Comparison of ENCODE assay signal across 17 cellular contexts in the genomic region with DNA sequence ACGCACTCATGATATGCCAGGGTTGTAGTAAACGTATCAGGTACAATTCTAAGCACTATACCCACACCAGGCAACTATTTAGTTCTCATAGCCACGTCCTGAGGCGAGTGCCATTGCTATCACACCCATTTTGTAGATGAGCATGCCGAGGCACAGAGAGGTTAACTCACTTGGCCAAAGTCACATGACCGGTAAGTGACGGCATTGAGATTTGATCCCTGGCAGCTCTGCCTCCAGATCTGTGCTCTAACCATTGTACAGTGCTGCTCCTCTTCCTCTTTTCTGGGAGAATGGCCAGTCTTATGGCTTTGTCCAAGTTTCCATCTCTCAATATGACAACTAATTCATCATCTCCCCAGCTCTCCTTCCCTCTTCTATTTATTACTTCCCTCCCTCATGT. TPM values are rescaled to one million over a fixed set of nuclear protein-coding genes. Genes with fewer than 3 reads are reported as not detected.
DNase-seq lines count a peak whose midpoint lies in the region; ATAC-seq, FAIRE-seq and TF ChIP-seq lines count a peak whose summit lies in the region.
"Had no signal": no experiment of that assay in that cellular context is flagged by ENCODE, and none has a peak within 500 bp of the region (broad histone marks: within the 10 kb centered on the region; RNA-seq: fewer than 3 reads in every experiment).

No MANE protein-coding gene starts in this region.

- no peak for TF ChIP-seq POLR2A in K562 (conservative IDR thresholded peaks at IDR 0.05)
- no peak for TF ChIP-seq POLR2A in stomach (IDR thresholded peaks at IDR 0.05)
- TF ChIP-seq POLR2A in esophagus squamous epithelium (IDR thresholded peaks at IDR 0.05) = no peak

- H3K27ac Mint-ChIP-seq in activated CD4-positive, alpha-beta T cell treated with anti-CD3 and anti-CD28 coated beads, Interleukin-2, amount 10 ng/mL, durations not matched to agents 24 days and 14 days = peak overlapping the region; percentile 11
- H3K27ac Mint-ChIP-seq: CD8-positive, alpha-beta memory T cell had no signal

- peaks cover 16% of the 10 kb centered on the region for H4K20me1 ChIP-seq in K562 (replicated peaks; ENCODE audit: control insufficient read depth, insufficient read depth, low read length)
- H4K20me1 ChIP-seq: BLaER1 had no signal

- H3K79me2 ChIP-seq in K562 (ENCODE audit: control insufficient read depth, insufficient read depth, low read length) = no peaks in the 10 kb centered on the region

- no peak for TF ChIP-seq RAD21 in K562 (CRISPR knock-in tag; conservative IDR thresholded peaks at IDR 0.05 in 1 of 2, IDR thresholded peaks at IDR 0.05 in 1 of 2)

- H3K4me3 Mint-ChIP-seq in activated CD4-positive, alpha-beta T cell treated with anti-CD3 and anti-CD28 coated beads, Interleukin-2, amount 10 ng/mL, durations not matched to agents 24 days and 14 days = no peak overlapping the region
- H3K4me3 Mint-ChIP-seq: CD8-positive, alpha-beta memory T cell had no signal

- no peaks in the 10 kb centered on the region for H3K9me3 ChIP-seq in K562 (replicated peaks; ENCODE audit: control insufficient read depth, insufficient read depth, low read depth, low read length)
- H3K9me3 ChIP-seq in stomach = no peaks in the 10 kb centered on the region
- H3K9me3 ChIP-seq in esophagus squamous epithelium = no peaks in the 10 kb centered on the region
- H3K9me3 ChIP-seq: BLaER1, Caco-2 had no signal

- H3K27me3 Mint-ChIP-seq in activated CD4-positive, alpha-beta T cell treated with anti-CD3 and anti-CD28 coated beads, Interleukin-2, amount 10 ng/mL, durations not matched to agents 24 days and 14 days = peaks cover 44% of the 10 kb centered on the region

- no peak for DNase-seq in activated CD4-positive, alpha-beta T cell treated with anti-CD3 and anti-CD28 coated beads, Interleukin-2, amount 10 ng/mL, durations not matched to agents 24 days and 14 days
- no peak for DNase-seq in activated CD4-positive, alpha-beta T cell treated with anti-CD3 and anti-CD28 coated beads, Interleukin-2, amount 50 U/mL, for 48 hours
- DNase-seq in K562 (ENCODE audit: extremely low read depth in 1 of 4, low spot score in 3 of 4) = no peak
- peak; percentile 14 for DNase-seq in left lobe of liver (ENCODE audit: low spot score)
- peak; percentile 8 for DNase-seq in stomach
- no peak for DNase-seq in NCI-H2081 treated with DMSO at 0.1 percent for 48 hours (lab: John Stamatoyannopoulos, UW)
- no peak for DNase-seq in esophagus squamous epithelium (lab: John Stamatoyannopoulos, UW)
- DNase-seq: AML-193, Caco-2, DND-41 had no signal

- in situ Hi-C loops in K562 (cut with MboI) = no loop called here

- no peak for TF ChIP-seq EP300 in K562 (IDR thresholded peaks at IDR 0.05; ENCODE audit: low read length)
- TF ChIP-seq EP300 in stomach (IDR thresholded peaks at IDR 0.05) = no peak

- no peak overlapping the region for H3K27ac ChIP-seq in K562 (ENCODE audit: extremely low read depth, low read depth, low read length)
- no peak overlapping the region for H3K27ac ChIP-seq in stomach
- no peak overlapping the region for H3K27ac ChIP-seq in esophagus squamous epithelium
- H3K27ac ChIP-seq: 22Rv1, BLaER1, HL-60 had no signal

- H3K36me3 ChIP-seq in K562 (ENCODE audit: control insufficient read depth, insufficient read depth, low read length) (no peaks in the 10 kb centered on the region), stomach (no peaks in the 10 kb centered on the region), esophagus squamous epithelium (no peaks in the 10 kb centered on the region)
- H3K36me3 ChIP-seq: BLaER1 had no signal

- H3K4me1 ChIP-seq in K562 (replicated peaks in 1 of 2; ENCODE audit: control insufficient read depth in 2 of 2, insufficient read depth in 2 of 2, low read length in 2 of 2) (0 out of 5 replicates have a peak, but pooled peaks cover 0 to 4% of the 10 kb centered on the region in 2 experiments), stomach (no peaks in the 10 kb centered on the region), esophagus squamous epithelium (no peaks in the 10 kb centered on the region)
- H3K4me1 ChIP-seq: Caco-2 had no signal

- H3K9me1 ChIP-seq in K562 (ENCODE audit: control insufficient read depth, insufficient read depth, low read length) = no peaks in the 10 kb centered on the region

- no peaks in the 10 kb centered on the region for H3K36me3 Mint-ChIP-seq in activated CD4-positive, alpha-beta T cell treated with anti-CD3 and anti-CD28 coated beads, Interleukin-2, amount 10 ng/mL, durations not matched to agents 24 days and 14 days (ENCODE audit: low read depth)

- FAIRE-seq in K562 (lab: Jason Lieb, UNC) = no peak
- FAIRE-seq: GM12892, H54 had no signal

- 0% methylated on average over 7 of the region's 7 CpGs for WGBS in K562 (ENCODE audit: insufficient coverage, low coverage, missing lambda C conversion rate)
- 70 to 80% (median 76%) methylated on average over 7 of the region's 7 CpGs for WGBS in stomach, 5 donors
- 72 to 84% methylated on average over 6 of the region's 7 CpGs for WGBS in esophagus squamous epithelium, 2 donors

- no peak for TF ChIP-seq CTCF in K562 (IDR thresholded peaks at IDR 0.05 in 2 of 3, conservative IDR thresholded peaks at IDR 0.05 in 1 of 3; ENCODE audit: insufficient read depth in 2 of 3, low read depth in 1 of 3, low read length in 3 of 3)
- TF ChIP-seq CTCF in stomach (IDR thresholded peaks at IDR 0.05) = no peak
- no peak for TF ChIP-seq CTCF in esophagus squamous epithelium (IDR thresholded peaks at IDR 0.05)

- H3K9me3 Mint-ChIP-seq in activated CD4-positive, alpha-beta T cell treated with anti-CD3 and anti-CD28 coated beads, Interleukin-2, amount 10 ng/mL, durations not matched to agents 24 days and 14 days = no peaks in the 10 kb centered on the region
- H3K9me3 Mint-ChIP-seq: CD8-positive, alpha-beta memory T cell had no signal

- no peak overlapping the region for H3K4me3 ChIP-seq in K562
- H3K4me3 ChIP-seq in stomach = no peak overlapping the region
- H3K4me3 ChIP-seq in esophagus squamous epithelium = no peak overlapping the region
- H3K4me3 ChIP-seq: BLaER1 had no signal

- H3K9ac ChIP-seq in K562 (ENCODE audit: insufficient read depth in 1 of 2, low read depth in 2 of 2, low read length in 2 of 2) = no peak overlapping the region
- H3K9ac ChIP-seq: BLaER1 had no signal

- BruUV-seq in K562 (replicated peaks; lab: Mats Ljungman, UMichigan) = no TSS peak

- peaks cover 8 to 55% of the 10 kb centered on the region in 2 experiments; a peak in 4 of 5 replicates for H3K27me3 ChIP-seq in K562 (ENCODE audit: control insufficient read depth in 2 of 2, insufficient read depth in 2 of 2, low read length in 2 of 2)
- H3K27me3 ChIP-seq in stomach = peaks cover 0 to 53% (median 0%) of the 10 kb centered on the region in 3 donors
- H3K27me3 ChIP-seq in esophagus squamous epithelium = peaks cover 0 to 80% (median 2%) of the 10 kb centered on the region in 4 donors
- H3K27me3 ChIP-seq: BLaER1 had no signal

- H2AFZ ChIP-seq in K562 (ENCODE audit: low read depth, low read length) = no peak overlapping the region

- H3K4me2 ChIP-seq in K562 (ENCODE audit: insufficient read depth, low read length) = no peak overlapping the region
- H3K4me2 ChIP-seq: BLaER1 had no signal

- POLR2A ChIA-PET in K562 (lab: Yijun Ruan, JAX) = no interaction called here

- no peaks in the 10 kb centered on the region for H3K4me1 Mint-ChIP-seq in activated CD4-positive, alpha-beta T cell treated with anti-CD3 and anti-CD28 coated beads, Interleukin-2, amount 10 ng/mL, durations not matched to agents 24 days and 14 days
- H3K4me1 Mint-ChIP-seq: CD8-positive, alpha-beta memory T cell had no signal

- ATAC-seq in K562 = no peak
- ATAC-seq in left lobe of liver = no peak
- no peak for ATAC-seq in HG03139 (IDR thresholded peaks at IDR 0.05; ENCODE audit: unreplicated experiment)

- intact Hi-C loops in activated CD4-positive, alpha-beta T cell treated with anti-CD3 and anti-CD28 coated beads, Interleukin-2, amount 10 ng/mL, durations not matched to agents 24 days and 14 days (cut with micrococcal nuclease) = no loop called here
- intact Hi-C loops in K562 (cut with micrococcal nuclease) = no loop called here
- intact Hi-C loops in stomach (cut with DNase I; ENCODE audit: low total_unique reads) = no loop called here
- intact Hi-C loops in esophagus squamous epithelium (cut with DNase I) = no loop called here

- CTCF ChIA-PET in K562 (lab: Yijun Ruan, JAX; ENCODE audit: low intra/inter-chr PET ratio) = no interaction called here

TF ChIP-seq in K562, 482 proteins besides CTCF, POLR2A, EP300 and RAD21 (continues in another document):
- no peak for TF ChIP-seq EHMT2 (IDR thresholded peaks at IDR 0.05)

RNA-seq across cellular contexts. Expression of a gene that starts 18.9 kb away (rescaled TPM):
- total RNA-seq in activated CD4-positive, alpha-beta T cell treated with anti-CD3 and anti-CD28 coated beads, Interleukin-2, amount 10 ng/mL, durations not matched to agents 24 days and 14 days = 0.31 TPM in 1 of 2 replicates, not detected in the other
- not detected in 2 replicates for total RNA-seq in K562 (2011; cell fraction: chromatin; rRNA removed; ENCODE audit: low replicate concordance)
- total RNA-seq in K562 (2011; cell fraction: nucleolus; rRNA removed) = not detected in 2 replicates
- not detected in 2 replicates for total RNA-seq in K562 (2011; cell fraction: nucleoplasm; rRNA removed)
- total RNA-seq in K562 (2014; rRNA removed) = not detected in 2 replicates
- total RNA-seq in K562 (2014; rRNA removed; fragmentation: Illumina TruSeq; extraction: Trizol) = not detected in 2 replicates
- not detected in 2 replicates for total RNA-seq in K562 (2015; rRNA removed; fragmentation: Illumina TruSeq; extraction: Trizol)
- total RNA-seq in K562 (2021) = not detected in 2 replicates
- not detected in 2 replicates for polyA plus RNA-seq in K562 (2011; rRNA removed)
- not detected in 2 replicates for polyA plus RNA-seq in K562 (2011; cell fraction: cytosol; rRNA removed)
- polyA plus RNA-seq in K562 (2011; cell fraction: nucleus; rRNA removed) = not detected in 2 replicates
- polyA plus RNA-seq in K562 (2012) = 0.01 TPM in 2 replicates
- not detected in 2 replicates for polyA plus RNA-seq in K562 (2014; fragmentation: Illumina TruSeq; extraction: Trizol)
- polyA plus RNA-seq in K562 (2014; fragmentation: Nextera tagmentation; extraction: Ambion mirVana) = under 1 TPM in 1 of 2 experiments, not detected in 1; 0.06 TPM
- not detected in 2 replicates for polyA plus RNA-seq in K562 (2014; rRNA removed)
- not detected in 2 replicates for polyA minus RNA-seq in K562 (2011; rRNA and poly(A)+ RNA removed)
- polyA minus RNA-seq in K562 (2011; cell fraction: cytosol; rRNA and poly(A)+ RNA removed) = not detected in 2 replicates
- under 0.01 TPM in 1 of 2 replicates, not detected in the other for polyA minus RNA-seq in K562 (2011; cell fraction: nucleus; rRNA and poly(A)+ RNA removed)
- 37.9 TPM for total RNA-seq in left lobe of liver
- total RNA-seq in stomach = under 1 TPM in 1 of 5 donors, not detected in 4; 0.37 TPM
- polyA plus RNA-seq in stomach = under 1 TPM in 1 of 3 donors, not detected in 2; 0.03 TPM
- under 1 TPM; 0.31 to 0.57 (median 0.42) TPM for total RNA-seq in esophagus squamous epithelium
- total RNA-seq: Caco-2; CD8-positive, alpha-beta memory T cell had no signal
- polyA plus RNA-seq: CD8-positive, alpha-beta memory T cell had no signal

Comparison
In these comparisons a context has a peak if more than half of its experiments do, and no peak if none do; other contexts are left out.
1. DNase-seq: peak in left lobe of liver (single experiment) and stomach (single experiment); none in activated CD4-positive, alpha-beta T cell treated with anti-CD3 and anti-CD28 coated beads, Interleukin-2, amount 10 ng/mL, durations not matched to agents 24 days and 14 days (single experiment), activated CD4-positive, alpha-beta T cell treated with anti-CD3 and anti-CD28 coated beads, Interleukin-2, amount 50 U/mL, for 48 hours (0 of 2), K562 (0 of 4), NCI-H2081 treated with DMSO at 0.1 percent for 48 hours (single experiment) and esophagus squamous epithelium (single experiment).
2. RNA of a gene that starts 18.9 kb away (total RNA-seq): 37.9 TPM in left lobe of liver (single experiment); 0.31 to 0.57 TPM in esophagus squamous epithelium, 0.31 TPM in activated CD4-positive, alpha-beta T cell treated with anti-CD3 and anti-CD28 coated beads, Interleukin-2, amount 10 ng/mL, durations not matched to agents 24 days and 14 days, not detected in K562 and 0.37 TPM in stomach; every median in the first group is over 10 times any median in the second.